ENCODE assay signal across 1 cellular context in the genomic region with DNA sequence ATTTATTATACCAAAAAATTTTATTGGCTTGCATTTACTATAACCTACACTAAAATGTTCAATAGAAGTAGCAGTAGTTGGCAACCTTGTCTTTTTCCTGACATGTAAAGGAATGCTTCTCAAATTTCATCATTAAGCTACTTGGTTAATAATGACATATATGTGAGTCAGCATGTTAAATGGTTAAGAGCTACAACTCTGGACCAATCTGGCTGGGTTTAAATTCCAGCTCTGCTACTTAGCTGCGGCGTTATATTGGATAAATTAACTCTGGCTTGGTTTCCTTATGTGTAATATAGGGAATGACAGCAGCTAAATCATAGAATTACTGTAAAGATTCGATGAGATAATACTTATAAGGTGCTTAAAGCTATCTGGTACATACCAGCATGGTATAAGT.
A peak's percentile ranks its signal among the peaks of the same experiment; 100 is the strongest.
TF ChIP-seq lines count a peak whose summit lies in the region.

No MANE protein-coding gene starts in this region.

TF ChIP-seq in IMR-90, 13 proteins besides CTCF, POLR2A, EP300 and RAD21:
- no peak for TF ChIP-seq BHLHE40 (IDR thresholded peaks at IDR 0.05; ENCODE audit: low read depth, low read length)
- peak; percentile 55; the same call in 1 of the 2 replicates for TF ChIP-seq CEBPB (IDR thresholded peaks at IDR 0.05; ENCODE audit: low read depth, low read length)
- TF ChIP-seq, protein P1, sequence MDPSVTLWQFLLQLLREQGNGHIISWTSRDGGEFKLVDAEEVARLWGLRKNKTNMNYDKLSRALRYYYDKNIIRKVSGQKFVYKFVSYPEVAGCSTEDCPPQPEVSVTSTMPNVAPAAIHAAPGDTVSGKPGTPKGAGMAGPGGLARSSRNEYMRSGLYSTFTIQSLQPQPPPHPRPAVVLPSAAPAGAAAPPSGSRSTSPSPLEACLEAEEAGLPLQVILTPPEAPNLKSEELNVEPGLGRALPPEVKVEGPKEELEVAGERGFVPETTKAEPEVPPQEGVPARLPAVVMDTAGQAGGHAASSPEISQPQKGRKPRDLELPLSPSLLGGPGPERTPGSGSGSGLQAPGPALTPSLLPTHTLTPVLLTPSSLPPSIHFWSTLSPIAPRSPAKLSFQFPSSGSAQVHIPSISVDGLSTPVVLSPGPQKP (IDR thresholded peaks at IDR 0.05; ENCODE audit: borderline replicate concordance, low read depth, low read length) = no peak
- no peak for TF ChIP-seq RCOR1 (IDR thresholded peaks at IDR 0.05; ENCODE audit: insufficient replicate concordance, low read length)
- TF ChIP-seq NFE2L2 (IDR thresholded peaks at IDR 0.05; ENCODE audit: low read depth, low read length) = peak; percentile 43; the same call in 1 of the 2 replicates
- peak; percentile 50; the same call in 1 of the 2 replicates for TF ChIP-seq FOS (IDR thresholded peaks at IDR 0.05; ENCODE audit: low read depth, low read length)
- TF ChIP-seq MAZ (IDR thresholded peaks at IDR 0.05; ENCODE audit: borderline replicate concordance, low read depth, low read length) = no peak
- TF ChIP-seq MAFK (IDR thresholded peaks at IDR 0.05; ENCODE audit: low read depth, low read length) = peak; percentile 47; the same call in 1 of the 2 replicates
- TF ChIP-seq CHD1 (IDR thresholded peaks at IDR 0.05; ENCODE audit: low read depth, low read length) = no peak
- no peak for TF ChIP-seq MXI1 (IDR thresholded peaks at IDR 0.05; ENCODE audit: borderline replicate concordance, low read depth, low read length)
- no peak for TF ChIP-seq SMC3 (IDR thresholded peaks at IDR 0.05; ENCODE audit: low read depth, low read length)
- TF ChIP-seq RFX5 (IDR thresholded peaks at IDR 0.05; ENCODE audit: low read depth, low read length) = 0 out of 2 replicates have a peak, but pooled peaks have one; percentile 17
- TF ChIP-seq, protein P2, sequence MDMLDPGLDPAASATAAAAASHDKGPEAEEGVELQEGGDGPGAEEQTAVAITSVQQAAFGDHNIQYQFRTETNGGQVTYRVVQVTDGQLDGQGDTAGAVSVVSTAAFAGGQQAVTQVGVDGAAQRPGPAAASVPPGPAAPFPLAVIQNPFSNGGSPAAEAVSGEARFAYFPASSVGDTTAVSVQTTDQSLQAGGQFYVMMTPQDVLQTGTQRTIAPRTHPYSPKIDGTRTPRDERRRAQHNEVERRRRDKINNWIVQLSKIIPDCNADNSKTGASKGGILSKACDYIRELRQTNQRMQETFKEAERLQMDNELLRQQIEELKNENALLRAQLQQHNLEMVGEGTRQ (IDR thresholded peaks at IDR 0.05; ENCODE audit: low read depth, low read length) = no peak
